Comparison of ENCODE assay signal across 8 cellular contexts in the genomic region with DNA sequence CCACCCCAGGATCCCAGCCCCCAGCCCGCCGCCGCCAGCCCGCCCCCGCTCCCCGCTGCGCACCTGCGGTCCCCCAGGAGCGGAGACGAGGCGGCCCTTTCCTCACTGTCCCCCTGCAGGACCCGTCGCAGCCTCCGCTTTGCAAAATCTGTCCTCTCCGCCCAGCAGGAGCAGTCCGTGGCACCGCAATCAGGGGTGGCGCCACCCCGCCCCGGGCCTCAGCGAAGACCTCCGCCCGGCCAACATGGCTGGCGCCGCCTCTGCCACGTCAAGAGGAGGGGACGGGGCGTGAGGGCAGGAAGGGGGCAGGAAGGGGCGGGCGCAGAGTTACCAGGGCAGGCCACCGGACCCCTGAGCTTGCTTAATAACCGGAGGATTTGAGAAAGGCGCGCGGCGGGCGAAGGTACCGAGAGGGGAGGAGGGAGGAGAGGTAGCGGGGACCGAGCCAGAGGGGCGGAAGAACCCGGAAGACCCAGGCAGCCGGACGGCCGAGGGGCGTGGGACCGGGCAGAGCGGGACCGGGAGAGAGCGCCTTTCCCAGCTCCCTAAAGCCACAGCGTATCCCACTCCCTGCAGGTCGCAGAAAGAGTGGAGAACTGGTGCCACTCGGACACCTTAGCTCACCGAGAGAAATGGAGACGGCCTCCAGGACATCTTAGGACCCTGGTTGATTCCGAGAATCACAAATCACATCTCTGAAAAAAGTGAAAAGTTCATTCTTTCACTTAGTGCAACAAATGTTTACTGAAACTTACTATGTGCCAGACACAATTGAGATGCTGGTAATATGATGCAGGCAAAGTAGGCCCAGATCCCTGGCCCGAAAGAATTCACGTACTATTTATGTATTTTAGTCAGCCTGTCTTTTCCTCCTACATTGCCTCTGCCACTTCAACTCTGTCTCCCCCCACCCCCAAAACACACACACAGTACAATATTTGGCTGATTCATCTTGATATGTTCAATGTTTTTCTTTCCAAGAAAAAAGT. TPM values are rescaled to one million over a fixed set of nuclear protein-coding genes. Genes with fewer than 3 reads are reported as not detected.
DNase-seq lines count a peak whose midpoint lies in the region; ATAC-seq and TF ChIP-seq lines count a peak whose summit lies in the region.

Gene SEC23A (minus strand): TSS at position 267 of the 989 bp plus-strand sequence. CDS start 7,117 bp downstream, outside the sequence.

- H3K27ac Mint-ChIP-seq in CD4-positive, alpha-beta T cell: peak within 1 kb of the TSS; percentile 98
- peak within 1 kb of the TSS; percentile 91 for H3K27ac Mint-ChIP-seq in activated CD4-positive, alpha-beta memory T cell treated with anti-CD3 and anti-CD28 coated beads, Interleukin-2, amount 10 ng/mL, durations not matched to agents 7 days and 5 days

- peak; percentile 95 for ATAC-seq in CD4-positive, alpha-beta T cell (ENCODE audit: poor library complexity)
- ATAC-seq in GM19452 (IDR thresholded peaks at IDR 0.05; ENCODE audit: unreplicated experiment) (peak; percentile 92), HG03575 (IDR thresholded peaks at IDR 0.05; ENCODE audit: extremely low read depth, insufficient number of reproducible peaks, low FRiP score, unreplicated experiment) (peak; percentile 40), lower lobe of right lung (peak; percentile 99)

- H3K4me3 Mint-ChIP-seq in CD4-positive, alpha-beta T cell: peak within 1 kb of the TSS; percentile 98
- peak within 1 kb of the TSS; percentile 97 for H3K4me3 Mint-ChIP-seq in activated CD4-positive, alpha-beta memory T cell treated with anti-CD3 and anti-CD28 coated beads, Interleukin-2, amount 10 ng/mL, durations not matched to agents 7 days and 5 days

- H3K9me3 ChIP-seq in CD4-positive, alpha-beta T cell (ENCODE audit: control insufficient read depth, low read length): no peaks in the 10 kb centered on the region
- no peaks in the 10 kb centered on the region for H3K9me3 ChIP-seq in lower lobe of right lung

- no peaks in the 10 kb centered on the region for H3K9me3 Mint-ChIP-seq in CD4-positive, alpha-beta T cell
- H3K9me3 Mint-ChIP-seq in activated CD4-positive, alpha-beta memory T cell treated with anti-CD3 and anti-CD28 coated beads, Interleukin-2, amount 10 ng/mL, durations not matched to agents 7 days and 5 days: no peaks in the 10 kb centered on the region

- peaks cover 5% of the 10 kb centered on the region for H3K36me3 Mint-ChIP-seq in CD4-positive, alpha-beta T cell (ENCODE audit: low read depth)
- peaks cover 14% of the 10 kb centered on the region for H3K36me3 Mint-ChIP-seq in activated CD4-positive, alpha-beta memory T cell treated with anti-CD3 and anti-CD28 coated beads, Interleukin-2, amount 10 ng/mL, durations not matched to agents 7 days and 5 days (ENCODE audit: low read depth)

- H3K27ac ChIP-seq in CD4-positive, alpha-beta T cell (ENCODE audit: low read depth, low read length): peak within 1 kb of the TSS; percentile 83
- peak within 1 kb of the TSS; percentile 98 for H3K27ac ChIP-seq in lower lobe of right lung

- peaks cover 56% of the 10 kb centered on the region for H3K4me1 Mint-ChIP-seq in CD4-positive, alpha-beta T cell (ENCODE audit: low read depth)
- peaks cover 47% of the 10 kb centered on the region for H3K4me1 Mint-ChIP-seq in activated CD4-positive, alpha-beta memory T cell treated with anti-CD3 and anti-CD28 coated beads, Interleukin-2, amount 10 ng/mL, durations not matched to agents 7 days and 5 days

- CTCF ChIA-PET in CD4-positive, alpha-beta T cell (lab: Charles Lee): interaction anchor here (1.1 to 2.2 kb wide), 2 partner anchors 10 to 67 kb away, joined by 3 to 10 read pairs; partner anchors contain the start of genes GEMIN2 and TRAPPC6B
- CTCF ChIA-PET in activated CD4-positive, alpha-beta memory T cell treated with anti-CD3 and anti-CD28 coated beads, Interleukin-2, amount 10 ng/mL, durations not matched to agents 7 days and 5 days (lab: Charles Lee): interaction anchor here (0.5 to 2.6 kb wide), 9 partner anchors 9 to 329 kb away, joined by 3 to 8 read pairs (median 3); partner anchors contain the start of genes FBXO33, GEMIN2 and TRAPPC6B

- H3K36me3 ChIP-seq in lower lobe of right lung: no peaks in the 10 kb centered on the region

- TF ChIP-seq CTCF in CD4-positive, alpha-beta T cell (IDR thresholded peaks at IDR 0.05): no peak
- no peak for TF ChIP-seq CTCF in lower lobe of right lung (IDR thresholded peaks at IDR 0.05)

- POLR2A ChIA-PET in CD4-positive, alpha-beta T cell (lab: Charles Lee): interaction anchor here (0.7 to 5.2 kb wide), 11 partner anchors 11 to 329 kb away, joined by 3 to 59 read pairs (median 5); partner anchors contain the start of genes FBXO33, GEMIN2, PNN and TRAPPC6B
- POLR2A ChIA-PET in activated CD4-positive, alpha-beta memory T cell treated with anti-CD3 and anti-CD28 coated beads, Interleukin-2, amount 10 ng/mL, durations not matched to agents 7 days and 5 days (lab: Charles Lee): interaction anchor here (0.8 to 6.4 kb wide), 15 partner anchors 10 to 329 kb away, joined by 3 to 58 read pairs (median 5); partner anchors contain the start of genes FBXO33, GEMIN2, PNN and TRAPPC6B

- H3K27me3 Mint-ChIP-seq in CD4-positive, alpha-beta T cell: no peaks in the 10 kb centered on the region
- H3K27me3 Mint-ChIP-seq in activated CD4-positive, alpha-beta memory T cell treated with anti-CD3 and anti-CD28 coated beads, Interleukin-2, amount 10 ng/mL, durations not matched to agents 7 days and 5 days: no peaks in the 10 kb centered on the region

- H3K4me3 ChIP-seq in lower lobe of right lung: peak within 1 kb of the TSS; percentile 93

- DNase-seq in CD4-positive, alpha-beta T cell: peak; percentile 62 to 84 (median 76)
- DNase-seq in NCI-H82 (lab: John Stamatoyannopoulos, UW): peak; percentile 95
- peak; percentile 88 for DNase-seq in activated CD4-positive, alpha-beta memory T cell treated with anti-CD3 and anti-CD28 coated beads, Interleukin-2, amount 10 ng/mL, durations not matched to agents 7 days and 5 days
- DNase-seq in ecto neural progenitor cell (ENCODE audit: low spot score): peak; percentile 94
- peak; percentile 95 for DNase-seq in lower lobe of right lung
- peak; percentile 66 to 86 (median 70) for DNase-seq in stimulated activated CD4-positive, alpha-beta T cell treated with anti-CD3 and anti-CD28 coated beads, TNF-alpha, amount 100 ng/mL, for 24 hours (ENCODE audit: low read depth in 3 of 3)

- peaks cover 44% of the 10 kb centered on the region for H3K4me1 ChIP-seq in lower lobe of right lung

- intact Hi-C loops in CD4-positive, alpha-beta T cell (cut with DNase I, micrococcal nuclease): loop anchor here (1.0 to 5.0 kb wide), 4 partner anchors 11 to 328 kb away; partner anchors contain the start of genes GEMIN2 (in 1 of the 2) and TRAPPC6B (in 1 of the 2)
- intact Hi-C loops in lower lobe of right lung (cut with DNase I): no loop called here

- no peaks in the 10 kb centered on the region for H3K27me3 ChIP-seq in CD4-positive, alpha-beta T cell (ENCODE audit: control insufficient read depth, insufficient read depth, low read length)
- H3K27me3 ChIP-seq in lower lobe of right lung (ENCODE audit: low read depth): no peaks in the 10 kb centered on the region

RNA-seq across cellular contexts. Expression of gene SEC23A, which starts in this region (rescaled TPM):
- 10 to 100 TPM; 68.4 to 82.1 TPM for total RNA-seq in CD4-positive, alpha-beta T cell
- 10 to 100 TPM; 59.7 to 69.0 TPM for total RNA-seq in activated CD4-positive, alpha-beta memory T cell treated with anti-CD3 and anti-CD28 coated beads, Interleukin-2, amount 10 ng/mL, durations not matched to agents 7 days and 5 days
- 56.7 TPM for total RNA-seq in lower lobe of right lung

Comparison
In these comparisons a context has a peak if more than half of its experiments do, and no peak if none do; other contexts are left out.
1. Peak in every context shown above with its lines: DNase-seq, ATAC-seq, H3K4me3 ChIP-seq and H3K27ac ChIP-seq.
2. ATAC-seq: peak in every context shown above with its lines; median percentile 99 in lower lobe of right lung; 95 in CD4-positive, alpha-beta T cell; 92 in GM19452; 40 in HG03575.